In the genomic region with DNA sequence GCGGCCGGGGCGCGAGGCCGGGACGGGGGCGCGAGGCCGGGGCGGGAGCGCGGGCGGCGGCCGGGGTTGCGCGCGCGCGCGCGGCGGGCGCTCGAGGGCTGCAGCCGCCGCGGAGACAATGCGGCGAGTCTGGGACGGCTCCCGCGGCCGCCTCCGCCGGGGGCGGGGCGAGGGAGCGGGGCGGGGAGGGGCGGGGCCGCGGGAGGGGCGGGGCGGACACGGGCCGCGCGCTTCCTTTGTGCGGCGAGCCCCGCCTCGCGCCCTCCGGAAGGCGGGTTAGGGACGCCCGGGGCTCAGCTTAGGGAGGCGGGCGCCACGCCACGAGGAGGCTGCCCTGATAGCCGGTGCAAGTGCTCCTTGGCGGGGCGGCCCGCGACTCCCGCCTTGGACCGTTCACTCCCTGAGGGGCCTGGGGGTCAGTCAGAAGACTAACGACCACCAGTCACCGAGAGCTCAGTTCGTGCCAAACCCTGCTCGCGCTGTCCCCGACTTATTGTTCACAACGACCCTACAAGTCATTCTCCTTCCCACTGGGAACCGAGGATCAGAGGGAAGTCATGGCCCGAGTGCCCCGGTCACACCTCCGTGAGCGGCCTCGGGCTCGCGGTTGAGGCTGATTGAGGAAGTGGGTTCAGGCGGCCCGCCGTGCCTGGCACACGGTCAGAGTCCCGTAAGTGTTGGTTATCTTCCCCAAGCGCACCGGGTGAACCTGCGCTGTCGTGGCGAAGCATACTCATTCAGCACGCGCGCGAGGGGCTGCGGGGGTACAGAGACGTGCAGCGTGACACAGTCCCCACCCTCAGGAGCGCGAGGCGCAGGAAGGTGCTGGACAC, we compare ENCODE assay signal across 8 cellular contexts. TPM values are rescaled to one million over a fixed set of nuclear protein-coding genes. Genes with fewer than 3 reads are reported as not detected.
DNase-seq lines count a peak whose midpoint lies in the region; ATAC-seq and TF ChIP-seq lines count a peak whose summit lies in the region.

No MANE protein-coding gene starts in this region.

- H3K27me3 Mint-ChIP-seq in T-helper 1 cell treated with Interleukin-12 subunit alpha and Interleukin-12 subunit beta and Interleukin-4 antibody, amounts not matched to agents 30 μg/mL and 1 μg/mL, for 36 hours (ENCODE audit: low read depth): peaks cover 8% of the 10 kb centered on the region

- ATAC-seq in HG02678 (IDR thresholded peaks at IDR 0.05; ENCODE audit: unreplicated experiment) (peak; percentile 82), psoas muscle (peak; percentile 72 to 81 (median 79))

- H3K4me3 ChIP-seq in right atrium auricular region (peak overlapping the region; percentile 41 to 98), psoas muscle (peak overlapping the region; percentile 85), urinary bladder (ENCODE audit: low read depth, low read length) (peak overlapping the region; percentile 98)

- DNase-seq in GM13976 (ENCODE audit: low spot score) (peak; percentile 98), NCI-H1105 treated with DMSO at 0.1 percent for 48 hours (lab: John Stamatoyannopoulos, UW) (peak; percentile 80), amniotic stem cell (lab: John Stamatoyannopoulos, UW) (peak; percentile 57), right atrium auricular region (ENCODE audit: low spot score) (peak; percentile 86), psoas muscle (peak; percentile 92 to 95)

- H3K9me3 ChIP-seq in right atrium auricular region (no peaks in the 10 kb centered on the region), psoas muscle (no peaks in the 10 kb centered on the region)

- in situ Hi-C loops in GM13976 (cut with MboI; ENCODE audit: low sequenced_read_pairs, unreplicated experiment): no loop called here

- intact Hi-C loops in psoas muscle (cut with DNase I): loop anchor here in 1 of 2 donors (1.0 to 5.0 kb wide), 3 partner anchors 15 to 168 kb away; a partner anchor contains a TSS

- peaks cover 37% of the 10 kb centered on the region for H3K4me1 Mint-ChIP-seq in T-helper 1 cell treated with Interleukin-12 subunit alpha and Interleukin-12 subunit beta and Interleukin-4 antibody, amounts not matched to agents 30 μg/mL and 1 μg/mL, for 36 hours (ENCODE audit: low read depth)

- H3K4me1 ChIP-seq in right atrium auricular region: peaks cover 0 to 48% of the 10 kb centered on the region in 2 donors
- H3K4me1 ChIP-seq in psoas muscle: peaks cover 35% of the 10 kb centered on the region
- H3K4me1 ChIP-seq in urinary bladder (ENCODE audit: insufficient read depth): no peaks in the 10 kb centered on the region

- no peaks in the 10 kb centered on the region for H3K9me3 Mint-ChIP-seq in T-helper 1 cell treated with Interleukin-12 subunit alpha and Interleukin-12 subunit beta and Interleukin-4 antibody, amounts not matched to agents 30 μg/mL and 1 μg/mL, for 36 hours

- TF ChIP-seq CTCF in GM13976 (IDR thresholded peaks at IDR 0.05; ENCODE audit: borderline replicate concordance, control extremely low read depth, extremely low read depth, insufficient read depth, missing control alignments): no peak
- TF ChIP-seq CTCF in right atrium auricular region (IDR thresholded peaks at IDR 0.05): peak in 1 of 2 donors; percentile 11
- TF ChIP-seq CTCF in psoas muscle (IDR thresholded peaks at IDR 0.05): no peak

- H3K4me3 Mint-ChIP-seq in T-helper 1 cell treated with Interleukin-12 subunit alpha and Interleukin-12 subunit beta and Interleukin-4 antibody, amounts not matched to agents 30 μg/mL and 1 μg/mL, for 36 hours: peak overlapping the region; percentile 89

- H3K36me3 ChIP-seq in right atrium auricular region (peaks cover under 1% of the 10 kb centered on the region), psoas muscle (ENCODE audit: insufficient read depth in 1 of 2, low read depth in 1 of 2) (peaks cover 4 to 24% of the 10 kb centered on the region in 2 donors), urinary bladder (ENCODE audit: insufficient read depth) (no peaks in the 10 kb centered on the region)

- 1 to 2% (median 1%) methylated on average over 43 to 104 of the region's 104 CpGs for WGBS in psoas muscle, 3 donors
- WGBS in urinary bladder: under 1% methylated on average over 94 of the region's 104 CpGs

- H3K36me3 Mint-ChIP-seq in T-helper 1 cell treated with Interleukin-12 subunit alpha and Interleukin-12 subunit beta and Interleukin-4 antibody, amounts not matched to agents 30 μg/mL and 1 μg/mL, for 36 hours (ENCODE audit: low read depth): peaks cover 9% of the 10 kb centered on the region

- H3K27ac ChIP-seq in right atrium auricular region: peak overlapping the region; percentile 78 to 87
- H3K27ac ChIP-seq in psoas muscle: peak overlapping the region; percentile 98
- H3K27ac ChIP-seq in urinary bladder (ENCODE audit: low read depth): peak overlapping the region; percentile 98

- H3K27me3 ChIP-seq in right atrium auricular region (no peaks in the 10 kb centered on the region), psoas muscle (ENCODE audit: insufficient read depth in 3 of 3, low read length in 2 of 3) (no peaks in the 10 kb centered on the region)

- H3K27ac Mint-ChIP-seq in T-helper 1 cell treated with Interleukin-12 subunit alpha and Interleukin-12 subunit beta and Interleukin-4 antibody, amounts not matched to agents 30 μg/mL and 1 μg/mL, for 36 hours: peak overlapping the region; percentile 86

RNA-seq across cellular contexts. Expression of a gene that starts 29.1 kb away (rescaled TPM):
- total RNA-seq in right atrium auricular region (not detected), psoas muscle (not detected), urinary bladder (not detected)
- polyA plus RNA-seq in psoas muscle (not detected), urinary bladder (not detected)

Comparison
In these comparisons a context has a peak if more than half of its experiments do, and no peak if none do; other contexts are left out.
1. Peak in every context shown above with its lines: DNase-seq, ATAC-seq, H3K4me3 ChIP-seq and H3K27ac ChIP-seq.